27 cellular contexts compared by ENCODE assay signal in genomic region chr9:91908746-91909145, GRCh38. TPM values are rescaled to one million over a fixed set of nuclear protein-coding genes. Genes with fewer than 3 reads are reported as not detected.
DNase-seq lines count a peak whose midpoint lies in the region; FAIRE-seq and TF ChIP-seq lines count a peak whose summit lies in the region.
"Had no signal": no experiment of that assay in that cellular context is flagged by ENCODE, and none has a peak within 500 bp of the region (broad histone marks: within the 10 kb centered on the region; RNA-seq: fewer than 3 reads in every experiment).

No MANE protein-coding gene starts in this region.

- H3K4me3 ChIP-seq in KMS-11 (IDR thresholded peaks at IDR 0.05; ENCODE audit: insufficient read depth, low read depth, low read length), result no peak overlapping the region
- no peak overlapping the region for H3K4me3 ChIP-seq in choroid plexus epithelial cell (ENCODE audit: low read depth, low read length)
- no peak overlapping the region for H3K4me3 ChIP-seq in mesendoderm (ENCODE audit: low read length)
- H3K4me3 ChIP-seq: heart right ventricle, lower lobe of right lung, mucosa of descending colon had no signal

- WGBS in mesendoderm (ENCODE audit: extremely low coverage, insufficient coverage, low lambda C conversion rate), result no CpG with 5 or more reads among the region's 4 CpGs

- peaks cover 20% of the 10 kb centered on the region for H3K79me1 ChIP-seq in mesendoderm (ENCODE audit: low read length)

- H2BK120ac ChIP-seq in mesendoderm (ENCODE audit: low read depth, low read length), result no peak overlapping the region

- FAIRE-seq in H54 (lab: Jason Lieb, UNC), result no peak
- FAIRE-seq: bronchial epithelial cell had no signal

- no peak overlapping the region for H2BK15ac ChIP-seq in mesendoderm (replicated peaks; ENCODE audit: low read depth)

- H3K27ac ChIP-seq in KMS-11 (peak overlapping the region; percentile 82), mesendoderm (ENCODE audit: low read depth, low read length) (peak overlapping the region; percentile 3)
- H3K27ac ChIP-seq: foreskin keratinocyte, heart right ventricle, lower lobe of right lung, RWPE1 had no signal

- peak; percentile 39 for DNase-seq in EL
- peak; percentile 85 for DNase-seq in choroid plexus epithelial cell (ENCODE audit: low read depth)
- DNase-seq in mesendoderm, result no peak
- no peak for DNase-seq in stimulated activated naive CD4-positive, alpha-beta T cell (lab: John Stamatoyannopoulos, UW)
- DNase-seq in H54 (ENCODE audit: insufficient read length, low spot score), result no peak
- no peak for DNase-seq in NCI-H526 (lab: John Stamatoyannopoulos, UW)
- DNase-seq in stimulated activated CD4-positive, alpha-beta T cell treated with anti-CD3 and anti-CD28 coated beads, Interleukin-15, amount 100 ng/mL, for 24 hours, result no peak
- DNase-seq: activated CD4-positive, alpha-beta T cell treated with anti-CD3 and anti-CD28 coated beads, Interleukin-2, amount 10 ng/mL, durations not matched to agents 7 days and 5 days; activated gamma-delta T cell; activated naive CD8-positive, alpha-beta T cell treated with anti-CD3 and anti-CD28 coated beads for 36 hours; activated T-cell treated with anti-CD3 and anti-CD28 coated beads, Interleukin-2, amount 50 U/mL, for 24 hours; anterior cingulate cortex; Calu3; DND-41; effector CD8-positive, alpha-beta T cell; foreskin keratinocyte; heart right ventricle; lower lobe of right lung; mucosa of descending colon; NCI-H1048; NCI-H1694 treated with DMSO at 0.1 percent for 48 hours; NCI-H446 treated with DMSO at 0.1 percent for 48 hours; NCI-H82 had no signal

- H3K36me3 ChIP-seq in KMS-11 (ENCODE audit: insufficient read depth) (no peaks in the 10 kb centered on the region), mesendoderm (ENCODE audit: control insufficient read depth, insufficient read depth, low read length) (no peaks in the 10 kb centered on the region)
- H3K36me3 ChIP-seq: heart right ventricle, lower lobe of right lung had no signal

- TF ChIP-seq CTCF in KMS-11 (conservative IDR thresholded peaks at IDR 0.05; ENCODE audit: low read depth, low read length) (no peak), choroid plexus epithelial cell (conservative IDR thresholded peaks at IDR 0.05; ENCODE audit: low read depth, low read length) (no peak)

- H3K23ac ChIP-seq in mesendoderm (ENCODE audit: low read length), result no peak overlapping the region

- no peaks in the 10 kb centered on the region for H4K20me1 ChIP-seq in KMS-11 (ENCODE audit: insufficient read depth)

- H2AFZ ChIP-seq in KMS-11 (ENCODE audit: low read depth), result peak overlapping the region; percentile 31; the same call in 1 of the 2 replicates

- H2AK5ac ChIP-seq in mesendoderm (ENCODE audit: low read length), result no peak overlapping the region

- H3K4ac ChIP-seq in mesendoderm (ENCODE audit: low read depth, low read length), result no peak overlapping the region

- peak overlapping the region; percentile 3 for H2BK5ac ChIP-seq in mesendoderm (ENCODE audit: low read length)

- H3K79me2 ChIP-seq in KMS-11 (ENCODE audit: insufficient read depth, low read depth) (peaks cover 13% of the 10 kb centered on the region; the same call in 1 of the 2 replicates), mesendoderm (ENCODE audit: control insufficient read depth, insufficient read depth, low read length) (peaks cover 44% of the 10 kb centered on the region)

- peak overlapping the region; percentile 93 for H3K4me2 ChIP-seq in KMS-11
- no peak overlapping the region for H3K4me2 ChIP-seq in mesendoderm (ENCODE audit: low read length)

- H3K18ac ChIP-seq in mesendoderm (ENCODE audit: low read length), result peak overlapping the region; percentile 10

- H3K27me3 ChIP-seq in KMS-11 (ENCODE audit: insufficient read depth, low read depth) (no peaks in the 10 kb centered on the region), mesendoderm (ENCODE audit: insufficient read depth, low read length, poor library complexity) (no peaks in the 10 kb centered on the region)
- H3K27me3 ChIP-seq: foreskin keratinocyte had no signal

- H3K4me1 ChIP-seq in KMS-11 (ENCODE audit: low read depth, poor library complexity, severe bottlenecking) (peaks cover 61% of the 10 kb centered on the region), mesendoderm (ENCODE audit: control insufficient read depth, low read depth, low read length) (peaks cover 29% of the 10 kb centered on the region)
- H3K4me1 ChIP-seq: foreskin keratinocyte, lower lobe of right lung had no signal

- TF ChIP-seq POLR2A in H54 (IDR thresholded peaks at IDR 0.05; ENCODE audit: low read depth, low read length), result no peak

- H4K5ac ChIP-seq in mesendoderm (ENCODE audit: low read length), result no peak overlapping the region

- no peak overlapping the region for H4K8ac ChIP-seq in mesendoderm (ENCODE audit: low read depth, low read length)

- H3K9ac ChIP-seq in KMS-11 (peak overlapping the region; percentile 26), mesendoderm (ENCODE audit: low read length) (peak overlapping the region; percentile 28)

- peak overlapping the region; percentile 45 for H3K56ac ChIP-seq in mesendoderm (ENCODE audit: low read length)

RNA-seq across cellular contexts. Expression of gene ROR2, which starts 41.3 kb away (rescaled TPM):
- polyA plus RNA-seq in mesendoderm (2013, experiment 1 of 2), result 24.3 TPM
- 22.3 TPM for polyA plus RNA-seq in mesendoderm (2013, experiment 2 of 2)
- polyA plus RNA-seq: CD14-positive monocyte had no signal

Comparison
In these comparisons a context has a peak if more than half of its experiments do, and no peak if none do; other contexts are left out.
1. DNase-seq: peak in EL (single experiment) and choroid plexus epithelial cell (single experiment); none in mesendoderm (single experiment), stimulated activated naive CD4-positive, alpha-beta T cell (0 of 6), H54 (single experiment), NCI-H526 (0 of 2) and stimulated activated CD4-positive, alpha-beta T cell treated with anti-CD3 and anti-CD28 coated beads, Interleukin-15, amount 100 ng/mL, for 24 hours (single experiment).